In the genomic region with DNA sequence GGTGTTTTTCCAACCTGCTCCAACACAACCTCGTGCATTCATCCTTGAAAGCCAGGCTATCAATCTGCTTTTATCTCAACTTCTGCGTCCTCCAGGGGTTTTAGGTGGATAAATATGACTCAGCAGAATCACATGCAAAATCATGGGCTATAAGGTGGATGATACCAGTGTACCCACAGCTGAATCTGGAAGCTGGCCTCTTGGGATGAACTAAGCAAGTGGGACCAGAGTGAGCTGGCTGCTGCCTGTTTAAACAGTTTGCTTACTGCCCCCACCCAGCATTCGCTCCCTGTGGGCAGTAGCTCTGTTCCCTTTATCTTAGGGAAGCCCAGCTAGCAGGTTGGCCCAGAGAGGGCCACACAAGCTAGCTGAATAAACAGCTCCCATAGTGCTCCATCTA, we compare ENCODE assay signal across 15 cellular contexts.
DNase-seq lines count a peak whose midpoint lies in the region; ATAC-seq and TF ChIP-seq lines count a peak whose summit lies in the region.
"Had no signal": no experiment of that assay in that cellular context is flagged by ENCODE, and none has a peak within 500 bp of the region (broad histone marks: within the 10 kb centered on the region; RNA-seq: fewer than 3 reads in every experiment).

No MANE protein-coding gene starts in this region.

- H3K9me3 Mint-ChIP-seq in activated naive CD4-positive, alpha-beta T cell treated with anti-CD3 and anti-CD28 coated beads for 36 hours = no peaks in the 10 kb centered on the region
- H3K9me3 Mint-ChIP-seq in dendritic cell treated with granulocyte-macrophage colony-stimulating factor and Interleukin-4, amounts not matched to agents 40 ng/mL and 50 ng/mL, for 4 days = no peaks in the 10 kb centered on the region
- H3K9me3 Mint-ChIP-seq: activated CD4-positive, alpha-beta memory T cell treated with anti-CD3 and anti-CD28 coated beads, Interleukin-2, amount 10 ng/mL, durations not matched to agents 7 days and 5 days had no signal

- H3K27ac Mint-ChIP-seq in activated naive CD4-positive, alpha-beta T cell treated with anti-CD3 and anti-CD28 coated beads for 36 hours = peak overlapping the region; percentile 77
- peak overlapping the region; percentile 60 for H3K27ac Mint-ChIP-seq in dendritic cell treated with granulocyte-macrophage colony-stimulating factor and Interleukin-4, amounts not matched to agents 40 ng/mL and 50 ng/mL, for 4 days
- H3K27ac Mint-ChIP-seq: activated CD4-positive, alpha-beta memory T cell treated with anti-CD3 and anti-CD28 coated beads, Interleukin-2, amount 10 ng/mL, durations not matched to agents 7 days and 5 days; B cell had no signal

- H3K9me3 ChIP-seq in thyroid gland = no peaks in the 10 kb centered on the region

- peaks cover 26 to 36% of the 10 kb centered on the region in 2 donors for H3K4me1 ChIP-seq in thyroid gland

- CTCF ChIA-PET in activated naive CD4-positive, alpha-beta T cell treated with anti-CD3 and anti-CD28 coated beads for 36 hours (lab: Charles Lee) = interaction anchor here (1.0 kb wide), 1 partner anchor 10 kb away, joined by 3 read pairs; no protein-coding TSS in a partner anchor

- H3K4me3 ChIP-seq in thyroid gland (replicated peaks in 1 of 3) = no peak overlapping the region

- H3K4me3 Mint-ChIP-seq in activated naive CD4-positive, alpha-beta T cell treated with anti-CD3 and anti-CD28 coated beads for 36 hours = no peak overlapping the region
- H3K4me3 Mint-ChIP-seq in dendritic cell treated with granulocyte-macrophage colony-stimulating factor and Interleukin-4, amounts not matched to agents 40 ng/mL and 50 ng/mL, for 4 days = no peak overlapping the region
- H3K4me3 Mint-ChIP-seq: activated CD4-positive, alpha-beta memory T cell treated with anti-CD3 and anti-CD28 coated beads, Interleukin-2, amount 10 ng/mL, durations not matched to agents 7 days and 5 days; B cell had no signal

- peaks cover 12% of the 10 kb centered on the region for H3K36me3 Mint-ChIP-seq in activated naive CD4-positive, alpha-beta T cell treated with anti-CD3 and anti-CD28 coated beads for 36 hours (ENCODE audit: low read depth)
- H3K36me3 Mint-ChIP-seq in dendritic cell treated with granulocyte-macrophage colony-stimulating factor and Interleukin-4, amounts not matched to agents 40 ng/mL and 50 ng/mL, for 4 days (ENCODE audit: low read depth) = peaks cover 48% of the 10 kb centered on the region

- ATAC-seq in GM19324 (IDR thresholded peaks at IDR 0.05; ENCODE audit: low FRiP score, unreplicated experiment) = no peak
- ATAC-seq: left colon had no signal

- peaks cover 32% of the 10 kb centered on the region for H3K4me1 Mint-ChIP-seq in activated naive CD4-positive, alpha-beta T cell treated with anti-CD3 and anti-CD28 coated beads for 36 hours (ENCODE audit: low read depth)
- H3K4me1 Mint-ChIP-seq in dendritic cell treated with granulocyte-macrophage colony-stimulating factor and Interleukin-4, amounts not matched to agents 40 ng/mL and 50 ng/mL, for 4 days (ENCODE audit: low read depth) = peaks cover 46% of the 10 kb centered on the region
- H3K4me1 Mint-ChIP-seq: activated CD4-positive, alpha-beta memory T cell treated with anti-CD3 and anti-CD28 coated beads, Interleukin-2, amount 10 ng/mL, durations not matched to agents 7 days and 5 days; B cell had no signal

- no peak for DNase-seq in activated naive CD4-positive, alpha-beta T cell treated with anti-CD3 and anti-CD28 coated beads for 36 hours
- DNase-seq in activated naive CD4-positive, alpha-beta T cell (lab: John Stamatoyannopoulos, UW) = no peak
- DNase-seq in NCI-H226 (peak; percentile 41), thyroid gland (peak; percentile 20 to 48), posterior cingulate gyrus (no peak)
- DNase-seq in activated CD4-positive, alpha-beta T cell treated with anti-CD3 and anti-CD28 coated beads for 1 hour = no peak
- DNase-seq: activated CD4-positive, alpha-beta memory T cell treated with anti-CD3 and anti-CD28 coated beads, Interleukin-2, amount 10 ng/mL, durations not matched to agents 7 days and 5 days; HCEC 1CT; left colon; MM.1S; NCI-H446 treated with DMSO at 0.1 percent for 48 hours had no signal

- no peak for TF ChIP-seq POLR2A in thyroid gland (IDR thresholded peaks at IDR 0.05)

- no peaks in the 10 kb centered on the region for H3K27me3 ChIP-seq in thyroid gland

- H3K27ac ChIP-seq in thyroid gland = peak overlapping the region; percentile 35 to 72 (median 48)
- H3K27ac ChIP-seq: epithelial cell of prostate had no signal

- WGBS in thyroid gland, 2 donors = 51 to 58% methylated on average over 3 of the region's 3 CpGs

- intact Hi-C loops in activated naive CD4-positive, alpha-beta T cell treated with anti-CD3 and anti-CD28 coated beads for 36 hours (cut with micrococcal nuclease) = no loop called here
- intact Hi-C loops in dendritic cell treated with granulocyte-macrophage colony-stimulating factor and Interleukin-4, amounts not matched to agents 40 ng/mL and 50 ng/mL, for 4 days (cut with micrococcal nuclease) = no loop called here
- intact Hi-C loops in thyroid gland (cut with DNase I) (no loop called here), posterior cingulate gyrus (cut with DNase I) (no loop called here)

- no peak for TF ChIP-seq CTCF in thyroid gland (IDR thresholded peaks at IDR 0.05)

- H3K36me3 ChIP-seq in thyroid gland = no peaks in the 10 kb centered on the region

- no peaks in the 10 kb centered on the region for H3K27me3 Mint-ChIP-seq in activated naive CD4-positive, alpha-beta T cell treated with anti-CD3 and anti-CD28 coated beads for 36 hours (ENCODE audit: low read depth)
- no peaks in the 10 kb centered on the region for H3K27me3 Mint-ChIP-seq in dendritic cell treated with granulocyte-macrophage colony-stimulating factor and Interleukin-4, amounts not matched to agents 40 ng/mL and 50 ng/mL, for 4 days
- H3K27me3 Mint-ChIP-seq: activated CD4-positive, alpha-beta memory T cell treated with anti-CD3 and anti-CD28 coated beads, Interleukin-2, amount 10 ng/mL, durations not matched to agents 7 days and 5 days; B cell had no signal

Comparison
In these comparisons a context has a peak if more than half of its experiments do, and no peak if none do; other contexts are left out.
1. DNase-seq: peak in NCI-H226 (single experiment) and thyroid gland (2 of 2); none in activated naive CD4-positive, alpha-beta T cell treated with anti-CD3 and anti-CD28 coated beads for 36 hours (single experiment), activated naive CD4-positive, alpha-beta T cell (0 of 4), activated CD4-positive, alpha-beta T cell treated with anti-CD3 and anti-CD28 coated beads for 1 hour (single experiment) and posterior cingulate gyrus (0 of 10).